ENCODE assay signal across 16 cellular contexts in the genomic region with DNA sequence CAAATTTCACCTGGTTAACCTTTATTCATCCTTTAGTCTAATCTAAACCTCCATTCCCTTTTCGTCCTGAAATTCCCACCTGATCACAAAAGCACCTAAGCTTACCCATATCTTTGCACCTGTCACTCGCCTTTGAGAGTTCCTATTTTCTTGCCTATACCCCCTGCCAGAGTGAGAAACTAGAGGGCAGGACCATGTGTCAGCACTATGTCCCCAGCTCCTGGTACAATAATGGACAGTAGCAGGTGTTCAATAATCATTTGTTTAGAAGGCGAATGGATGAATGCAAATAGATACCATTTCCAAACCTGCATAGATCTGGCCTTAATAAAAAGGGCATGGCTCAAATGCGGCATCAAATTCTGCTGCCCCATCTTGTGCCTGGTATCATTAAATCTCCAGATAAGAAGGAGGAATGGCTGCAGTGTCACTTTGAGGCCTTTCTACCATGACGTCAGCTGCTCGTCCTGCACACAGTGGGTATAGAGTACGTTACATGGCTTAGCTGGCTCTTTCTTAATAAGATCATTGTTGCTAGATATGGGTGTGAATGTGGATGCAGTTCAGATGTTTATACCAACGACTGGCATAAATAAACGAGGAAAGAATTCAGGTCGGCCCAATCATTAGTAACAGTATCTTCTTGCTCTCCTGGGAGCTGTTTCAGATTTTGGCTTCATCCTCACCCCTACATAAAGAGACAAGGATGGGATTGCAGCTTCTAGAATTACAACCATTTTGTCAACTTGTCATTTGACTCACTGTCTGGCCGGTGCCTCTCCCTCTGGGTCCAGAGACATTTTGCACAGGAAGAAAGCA.
"Had no signal": no experiment of that assay in that cellular context is flagged by ENCODE, and none has a peak within 500 bp of the region (broad histone marks: within the 10 kb centered on the region; RNA-seq: fewer than 3 reads in every experiment).

No MANE protein-coding gene starts in this region.

- H3K27ac Mint-ChIP-seq: activated CD4-positive, alpha-beta memory T cell treated with anti-CD3 and anti-CD28 coated beads, Interleukin-2, amount 10 ng/mL, durations not matched to agents 7 days and 5 days; activated CD4-positive, alpha-beta T cell treated with anti-CD3 and anti-CD28 coated beads for 36 hours; activated naive CD8-positive, alpha-beta T cell treated with anti-CD3 and anti-CD28 coated beads, Interleukin-2, amount 10 ng/mL, durations not matched to agents 7 days and 5 days had no signal

- H3K4me3 ChIP-seq: breast epithelium, heart right ventricle, pancreas, tibial artery had no signal

- ATAC-seq: activated CD4-positive, alpha-beta T cell treated with anti-CD3 and anti-CD28 coated beads for 36 hours; esophagus mucosa; heart right ventricle; left ventricle myocardium superior; pancreas had no signal

- H3K36me3 Mint-ChIP-seq: activated naive CD8-positive, alpha-beta T cell treated with anti-CD3 and anti-CD28 coated beads, Interleukin-2, amount 10 ng/mL, durations not matched to agents 7 days and 5 days had no signal

- DNase-seq: activated CD4-positive, alpha-beta memory T cell treated with anti-CD3 and anti-CD28 coated beads, Interleukin-2, amount 10 ng/mL, durations not matched to agents 7 days and 5 days; activated CD4-positive, alpha-beta T cell treated with anti-CD3 and anti-CD28 coated beads for 36 hours; activated gamma-delta T cell; activated naive CD8-positive, alpha-beta T cell treated with anti-CD3 and anti-CD28 coated beads, Interleukin-2, amount 10 ng/mL, durations not matched to agents 7 days and 5 days; activated T-cell treated with anti-CD3 and anti-CD28 coated beads, Interleukin-2, amount 50 U/mL, for 48 hours; anterior cingulate cortex; heart right ventricle; left ventricle myocardium superior; mesenchymal stem cell; pancreas; small intestine; T-helper 9 cell; tibial artery; WERI-Rb-1 had no signal

- H3K9me3 Mint-ChIP-seq: activated CD4-positive, alpha-beta memory T cell treated with anti-CD3 and anti-CD28 coated beads, Interleukin-2, amount 10 ng/mL, durations not matched to agents 7 days and 5 days; activated naive CD8-positive, alpha-beta T cell treated with anti-CD3 and anti-CD28 coated beads, Interleukin-2, amount 10 ng/mL, durations not matched to agents 7 days and 5 days had no signal

- H3K9me3 ChIP-seq: breast epithelium, heart right ventricle, pancreas, tibial artery had no signal

- H3K4me1 ChIP-seq: breast epithelium, pancreas, tibial artery had no signal

- H3K36me3 ChIP-seq: breast epithelium, heart right ventricle, pancreas, tibial artery, WERI-Rb-1 had no signal

- H3K27me3 ChIP-seq: breast epithelium, heart right ventricle, pancreas, tibial artery had no signal

- H3K4me3 Mint-ChIP-seq: activated CD4-positive, alpha-beta memory T cell treated with anti-CD3 and anti-CD28 coated beads, Interleukin-2, amount 10 ng/mL, durations not matched to agents 7 days and 5 days; activated CD4-positive, alpha-beta T cell treated with anti-CD3 and anti-CD28 coated beads for 36 hours; activated naive CD8-positive, alpha-beta T cell treated with anti-CD3 and anti-CD28 coated beads, Interleukin-2, amount 10 ng/mL, durations not matched to agents 7 days and 5 days had no signal
